ENCODE assay signal across 14 cellular contexts in the genomic region with DNA sequence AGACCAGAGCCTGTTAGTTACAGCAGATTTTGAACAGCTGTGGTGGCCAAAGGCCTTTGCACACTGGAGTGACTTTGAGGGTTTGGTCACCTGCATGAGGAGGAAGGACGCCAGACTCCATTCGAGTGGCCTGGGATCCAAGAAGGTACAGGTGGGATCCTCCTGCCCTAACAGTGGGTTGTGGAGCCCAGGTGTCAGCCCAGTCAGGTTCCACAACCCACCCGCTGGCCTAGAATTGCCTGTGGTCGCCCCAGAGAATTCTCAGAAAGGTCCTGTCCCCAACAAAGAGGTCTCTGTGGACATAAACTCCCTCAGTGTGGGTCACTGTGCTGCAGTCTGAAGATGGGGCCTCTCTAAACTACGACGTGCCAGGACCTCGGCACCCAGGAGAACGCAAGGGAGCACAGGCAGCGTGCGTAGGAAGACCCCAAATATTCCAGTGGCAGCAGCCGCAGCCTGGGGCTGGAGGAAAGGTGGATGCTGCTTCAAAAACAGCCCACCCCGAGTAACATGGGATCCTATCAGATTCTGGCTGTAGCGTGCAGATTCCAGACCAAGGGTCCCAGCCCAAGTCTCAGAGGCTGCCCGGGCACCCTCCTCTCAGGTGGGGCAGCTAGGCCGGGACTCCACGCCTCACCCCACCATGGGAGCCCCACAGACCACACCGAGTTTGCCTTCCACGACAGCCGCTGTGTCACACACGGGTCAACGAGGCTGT. TPM values are rescaled to one million over a fixed set of nuclear protein-coding genes. Genes with fewer than 3 reads are reported as not detected.
DNase-seq lines count a peak whose midpoint lies in the region; ATAC-seq and TF ChIP-seq lines count a peak whose summit lies in the region.
"Had no signal": no experiment of that assay in that cellular context is flagged by ENCODE, and none has a peak within 500 bp of the region (broad histone marks: within the 10 kb centered on the region; RNA-seq: fewer than 3 reads in every experiment).

No MANE protein-coding gene starts in this region.

- H2AFZ ChIP-seq in hepatocyte = no peak overlapping the region
- no peak overlapping the region for H2AFZ ChIP-seq in smooth muscle cell (ENCODE audit: low read depth)

- H3K27ac Mint-ChIP-seq in CD14-positive monocyte (peak overlapping the region in 4 of 7 donors; percentile 6 to 91 (median 56)), T-helper 17 cell (peak overlapping the region; percentile 92), osteocyte (ENCODE audit: unreplicated experiment) (no peak overlapping the region)

- H3K4me3 Mint-ChIP-seq in CD14-positive monocyte (no peak overlapping the region), T-helper 17 cell (no peak overlapping the region), osteocyte (ENCODE audit: unreplicated experiment) (no peak overlapping the region)

- WGBS in heart right ventricle, 2 donors = 86% methylated on average over 21 of the region's 21 CpGs
- 93% methylated on average over 21 of the region's 21 CpGs for WGBS in hepatocyte (ENCODE audit: low lambda C conversion rate, missing lambda C conversion rate)
- WGBS in smooth muscle cell (ENCODE audit: low lambda C conversion rate) = 96% methylated on average over 21 of the region's 21 CpGs

- H3K36me3 Mint-ChIP-seq in CD14-positive monocyte (peaks cover 13 to 23% of the 10 kb centered on the region in 2 donors), T-helper 17 cell (ENCODE audit: low read depth) (no peaks in the 10 kb centered on the region), osteocyte (ENCODE audit: unreplicated experiment) (no peaks in the 10 kb centered on the region)

- no peak for ATAC-seq in T-helper 17 cell
- ATAC-seq in heart right ventricle = no peak
- ATAC-seq in HG02571 (IDR thresholded peaks at IDR 0.05; ENCODE audit: unreplicated experiment) = no peak

- TF ChIP-seq CTCF in CD14-positive monocyte (IDR thresholded peaks at IDR 0.05) = no peak
- TF ChIP-seq CTCF in heart right ventricle (IDR thresholded peaks at IDR 0.05) = no peak
- TF ChIP-seq CTCF in hepatocyte (IDR thresholded peaks at IDR 0.05; ENCODE audit: poor library complexity) = no peak
- no peak for TF ChIP-seq CTCF in osteocyte (IDR thresholded peaks at IDR 0.05)
- no peak for TF ChIP-seq CTCF in smooth muscle cell (IDR thresholded peaks at IDR 0.05; ENCODE audit: borderline replicate concordance, insufficient read depth, poor library complexity, severe bottlenecking)

- intact Hi-C loops in CD14-positive monocyte (cut with micrococcal nuclease) = no loop called here
- intact Hi-C loops in heart right ventricle (cut with DNase I) = loop anchor here in 3 of 10 donors (2.0 to 10.0 kb wide), 3 partner anchors 13 to 1627 kb away; a partner anchor contains a TSS

- no peaks in the 10 kb centered on the region for H3K9me2 ChIP-seq in hepatocyte (replicated peaks; ENCODE audit: insufficient read depth)

- peaks cover 0 to 20% (median 7%) of the 10 kb centered on the region in 9 donors for H3K36me3 ChIP-seq in heart right ventricle
- H3K36me3 ChIP-seq in skeletal muscle tissue (ENCODE audit: control insufficient read depth in 3 of 3, insufficient read depth in 3 of 3, low read length in 3 of 3) = peaks cover 2 to 8% (median 3%) of the 10 kb centered on the region in 3 donors
- H3K36me3 ChIP-seq in hepatocyte (replicated peaks; ENCODE audit: insufficient read depth, low read depth) = no peaks in the 10 kb centered on the region
- no peaks in the 10 kb centered on the region for H3K36me3 ChIP-seq in smooth muscle cell (ENCODE audit: low read depth)
- H3K36me3 ChIP-seq: BE2C, SJSA1 had no signal

- H3K27me3 Mint-ChIP-seq in CD14-positive monocyte (ENCODE audit: low read depth in 3 of 3) (no peaks in the 10 kb centered on the region), T-helper 17 cell (no peaks in the 10 kb centered on the region), osteocyte (ENCODE audit: unreplicated experiment) (no peaks in the 10 kb centered on the region)

- H3K9ac ChIP-seq in skeletal muscle tissue (ENCODE audit: low read depth in 1 of 3, low read length in 3 of 3) (peak overlapping the region in 1 of 3 donors; percentile 83), smooth muscle cell (ENCODE audit: low read depth) (no peak overlapping the region)

- H3F3A ChIP-seq in smooth muscle cell (ENCODE audit: low read depth) = no peaks in the 10 kb centered on the region

- H3K4me1 Mint-ChIP-seq in CD14-positive monocyte = peaks cover 27% of the 10 kb centered on the region
- peaks cover 25% of the 10 kb centered on the region for H3K4me1 Mint-ChIP-seq in T-helper 17 cell
- peaks cover 25% of the 10 kb centered on the region for H3K4me1 Mint-ChIP-seq in osteocyte (ENCODE audit: unreplicated experiment)

- no peak overlapping the region for H3K4me3 ChIP-seq in heart right ventricle
- no peak overlapping the region for H3K4me3 ChIP-seq in skeletal muscle tissue (ENCODE audit: low read length in 3 of 3)
- H3K4me3 ChIP-seq in hepatocyte = no peak overlapping the region
- no peak overlapping the region for H3K4me3 ChIP-seq in smooth muscle cell
- H3K4me3 ChIP-seq: SJSA1 had no signal

- H3K79me2 ChIP-seq in hepatocyte = peaks cover 4% of the 10 kb centered on the region
- no peaks in the 10 kb centered on the region for H3K79me2 ChIP-seq in smooth muscle cell (ENCODE audit: low read depth)

- H4K20me1 ChIP-seq in hepatocyte (ENCODE audit: insufficient read depth, poor library complexity, severe bottlenecking) (peaks cover 7% of the 10 kb centered on the region), smooth muscle cell (ENCODE audit: low read depth) (no peaks in the 10 kb centered on the region)

- H3K4me1 ChIP-seq in heart right ventricle = peaks cover 72 to 100% (median 98%) of the 10 kb centered on the region in 9 donors
- H3K4me1 ChIP-seq in skeletal muscle tissue (ENCODE audit: control insufficient read depth in 3 of 3, insufficient read depth in 3 of 3, low read length in 3 of 3) = peaks cover 95 to 97% (median 97%) of the 10 kb centered on the region in 3 donors
- peaks cover 20% of the 10 kb centered on the region for H3K4me1 ChIP-seq in hepatocyte (ENCODE audit: insufficient read depth)
- no peaks in the 10 kb centered on the region for H3K4me1 ChIP-seq in smooth muscle cell (ENCODE audit: low read depth)
- H3K4me1 ChIP-seq: BE2C had no signal

- H3K27me3 ChIP-seq in heart right ventricle = no peaks in the 10 kb centered on the region
- no peaks in the 10 kb centered on the region for H3K27me3 ChIP-seq in skeletal muscle tissue (ENCODE audit: control insufficient read depth in 3 of 3, insufficient read depth in 3 of 3, low read length in 3 of 3)
- no peaks in the 10 kb centered on the region for H3K27me3 ChIP-seq in hepatocyte
- H3K27me3 ChIP-seq in smooth muscle cell (ENCODE audit: low read depth) = no peaks in the 10 kb centered on the region
- H3K27me3 ChIP-seq: SJSA1 had no signal

- H3K27ac ChIP-seq in heart right ventricle = peak overlapping the region; percentile 77 to 98 (median 90)
- peak overlapping the region; percentile 48 for H3K27ac ChIP-seq in skeletal muscle tissue (ENCODE audit: low read depth, low read length)
- H3K27ac ChIP-seq in hepatocyte = no peak overlapping the region
- no peak overlapping the region for H3K27ac ChIP-seq in smooth muscle cell (ENCODE audit: low read depth)
- H3K27ac ChIP-seq: SJSA1 had no signal

- no peak overlapping the region for H3K4me2 ChIP-seq in hepatocyte
- H3K4me2 ChIP-seq in smooth muscle cell = no peak overlapping the region

- DNase-seq in CD14-positive monocyte (ENCODE audit: low spot score) (peak; percentile 43), T-helper 17 cell (no peak), heart right ventricle (no peak), hepatocyte (ENCODE audit: low spot score) (no peak), osteocyte (ENCODE audit: extremely low spot score, unreplicated experiment) (no peak), smooth muscle cell (lab: John Stamatoyannopoulos, UW; ENCODE audit: unreplicated experiment) (no peak)
- DNase-seq: activated CD4-positive, alpha-beta T cell treated with anti-CD3 and anti-CD28 coated beads for 1 hour; BE2C; effector CD8-positive, alpha-beta T cell; NCI-H69 had no signal

- no peaks in the 10 kb centered on the region for H3K9me3 ChIP-seq in T-helper 17 cell (ENCODE audit: control insufficient read depth, low read length, poor library complexity, severe bottlenecking)
- H3K9me3 ChIP-seq in heart right ventricle = no peaks in the 10 kb centered on the region
- no peaks in the 10 kb centered on the region for H3K9me3 ChIP-seq in skeletal muscle tissue (ENCODE audit: control insufficient read depth in 3 of 3, low read length in 3 of 3)
- no peaks in the 10 kb centered on the region for H3K9me3 ChIP-seq in hepatocyte (ENCODE audit: low read depth)
- H3K9me3 ChIP-seq in smooth muscle cell (replicated peaks; ENCODE audit: low read depth) = no peaks in the 10 kb centered on the region
- H3K9me3 ChIP-seq: BE2C, SJSA1 had no signal

- H3K9me3 Mint-ChIP-seq in CD14-positive monocyte (no peaks in the 10 kb centered on the region), osteocyte (ENCODE audit: unreplicated experiment) (no peaks in the 10 kb centered on the region)

RNA-seq across cellular contexts. Expression of a gene that starts 16.0 kb away (rescaled TPM):
- polyA plus RNA-seq in CD14-positive monocyte = 10 to 100 TPM; 27.6 to 32.0 TPM
- 10 to 100 TPM; 33.1 to 34.0 TPM for total RNA-seq in T-helper 17 cell
- 100 to 1,000 TPM in 3 of 10 donors, 10 to 100 TPM in 7; 72.5 to 114 (median 87.4) TPM for total RNA-seq in heart right ventricle
- 10 to 100 TPM; 29.7 to 62.2 TPM for polyA plus RNA-seq in heart right ventricle
- 8.9 TPM for total RNA-seq in skeletal muscle tissue
- total RNA-seq in hepatocyte = 20.5 and 22.2 TPM in 2 replicates
- 28.2 and 37.7 TPM in 2 replicates for polyA plus RNA-seq in hepatocyte
- total RNA-seq in osteocyte = 7.6 and 8.2 TPM in 2 replicates
- total RNA-seq in smooth muscle cell = 0.45 and 2.8 TPM in 2 replicates
- polyA plus RNA-seq in smooth muscle cell = 1.9 and 2.4 TPM in 2 replicates

RNA-seq across cellular contexts. Expression of a gene that starts 40.0 kb away (rescaled TPM):
- polyA plus RNA-seq in CD14-positive monocyte = not detected
- not detected for total RNA-seq in T-helper 17 cell
- total RNA-seq in heart right ventricle = under 1 TPM in 8 of 10 donors, not detected in 2; 0.20 to 0.79 (median 0.42) TPM
- polyA plus RNA-seq in heart right ventricle = under 1 TPM; 0.16 to 0.37 TPM
- not detected for total RNA-seq in skeletal muscle tissue
- not detected in 2 replicates for total RNA-seq in hepatocyte
- not detected in 2 replicates for polyA plus RNA-seq in hepatocyte
- total RNA-seq in osteocyte = not detected in 2 replicates
- total RNA-seq in smooth muscle cell = not detected in 2 replicates
- not detected in 2 replicates for polyA plus RNA-seq in smooth muscle cell
- total RNA-seq: renal cortical epithelial cell, SJSA1 had no signal

RNA-seq across cellular contexts. Expression of a gene that starts 49.4 kb away (rescaled TPM):
- polyA plus RNA-seq in CD14-positive monocyte = 10 to 100 TPM; 73.2 to 74.0 TPM
- 10 to 100 TPM; 24.6 to 26.2 TPM for total RNA-seq in T-helper 17 cell
- 10 to 100 TPM; 22.5 to 44.6 (median 33.1) TPM for total RNA-seq in heart right ventricle
- 10 to 100 TPM; 15.3 to 48.5 TPM for polyA plus RNA-seq in heart right ventricle
- total RNA-seq in skeletal muscle tissue = 41.2 TPM
- total RNA-seq in hepatocyte = 97.7 and 110 TPM in 2 replicates
- 123 and 125 TPM in 2 replicates for polyA plus RNA-seq in hepatocyte
- total RNA-seq in osteocyte = 76.3 and 80.0 TPM in 2 replicates
- total RNA-seq in smooth muscle cell = 54.4 and 57.4 TPM in 2 replicates
- 86.9 and 90.9 TPM in 2 replicates for polyA plus RNA-seq in smooth muscle cell

Comparison
In these comparisons a context has a peak if more than half of its experiments do, and no peak if none do; other contexts are left out.
1. H3K27ac ChIP-seq: peak in heart right ventricle (10 of 10) and skeletal muscle tissue (single experiment); none in hepatocyte (single experiment) and smooth muscle cell (single experiment).